Comparison of ENCODE assay signal across 20 cellular contexts in genomic region chr3:138812806-138813205, GRCh38.
"Had no signal": no experiment of that assay in that cellular context is flagged by ENCODE, and none has a peak within 500 bp of the region (broad histone marks: within the 10 kb centered on the region; RNA-seq: fewer than 3 reads in every experiment).

No MANE protein-coding gene starts in this region.

- ATAC-seq: activated CD4-positive, alpha-beta T cell treated with anti-CD3 and anti-CD28 coated beads for 36 hours; body of pancreas; left lobe of liver; natural killer cell; pancreas; stimulated activated memory B cell treated with anti-CD40 and anti-IgM and Interleukin-4, amounts not matched to agents 10 μg/mL and 1 μg/mL and 100 μg/mL, for 72 hours; WTC11 had no signal

- DNase-seq: activated CD4-positive, alpha-beta memory T cell treated with anti-CD3 and anti-CD28 coated beads for 36 hours; activated CD4-positive, alpha-beta T cell treated with anti-CD3 and anti-CD28 coated beads for 36 hours; activated T-cell treated with anti-CD3 and anti-CD28 coated beads for 4 hours; amygdala; body of pancreas; caudate nucleus; dorsolateral prefrontal cortex; foreskin melanocyte; hypothalamus; natural killer cell; pancreas; sigmoid colon; spleen; stimulated activated CD4-positive, alpha-beta T cell treated with anti-CD3 and anti-CD28 coated beads, Interleukin-4, amount 100 ng/mL, for 4 hours; T-helper 2 cell; testis had no signal

- H3K4me3 ChIP-seq: body of pancreas, dorsolateral prefrontal cortex, lung, pancreas, sigmoid colon, spleen, testis had no signal
